Comparison of ENCODE assay signal across 8 cellular contexts in the genomic region with DNA sequence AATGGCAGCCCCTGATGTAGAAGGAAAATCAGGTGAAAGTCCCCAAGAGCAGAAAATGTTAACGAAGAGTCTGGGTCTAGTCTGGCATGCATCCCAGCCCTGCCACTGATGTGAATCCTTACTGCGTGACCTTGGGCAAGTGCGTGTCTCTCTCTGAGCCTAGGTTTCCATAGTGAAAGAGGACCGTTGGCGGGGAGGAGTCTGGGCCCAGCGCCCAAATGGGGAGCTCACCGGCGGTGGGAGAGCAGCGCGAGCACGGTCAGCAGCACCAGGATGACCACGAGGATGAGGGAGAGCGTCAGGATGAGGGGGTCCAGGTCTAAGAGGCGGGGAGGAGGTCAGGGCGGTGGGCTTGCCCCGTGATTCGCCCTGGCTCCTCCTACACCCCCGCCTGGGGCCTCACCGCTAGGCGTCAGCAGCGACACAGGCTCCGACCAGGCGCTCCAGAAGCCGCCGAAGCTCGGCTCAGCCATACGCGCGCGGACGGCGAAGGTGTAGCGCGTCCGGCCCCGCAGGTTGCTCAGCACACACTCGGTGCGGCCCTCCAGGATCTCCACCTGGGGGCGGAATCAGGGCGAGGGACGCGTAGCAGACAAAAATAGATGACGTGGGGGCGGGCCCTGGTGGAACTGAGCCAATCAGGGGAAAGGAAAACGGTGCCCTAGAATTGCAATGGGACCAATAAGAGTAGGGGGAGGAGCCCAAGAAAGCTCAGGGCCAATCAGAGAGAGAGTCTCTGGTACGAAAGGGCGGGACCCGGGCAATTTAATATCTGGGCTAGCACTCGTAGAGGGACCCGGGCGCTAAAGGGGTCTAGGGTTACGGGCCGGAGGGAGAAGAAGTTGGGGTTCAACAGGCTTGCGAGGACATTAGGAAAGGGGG. TPM values are rescaled to one million over a fixed set of nuclear protein-coding genes. Genes with fewer than 3 reads are reported as not detected.
A peak's percentile ranks its signal among the peaks of the same experiment; 100 is the strongest.
DNase-seq lines count a peak whose midpoint lies in the region; ATAC-seq and TF ChIP-seq lines count a peak whose summit lies in the region.

No MANE protein-coding gene starts in this region.

- H3K36me3 ChIP-seq in H7 (replicated peaks; ENCODE audit: control insufficient read depth, insufficient read depth, low read length) (peaks cover 2% of the 10 kb centered on the region), SK-N-SH (replicated peaks in 1 of 2; ENCODE audit: control insufficient read depth in 1 of 2, insufficient read depth in 2 of 2, low read length in 1 of 2) (no peaks in the 10 kb centered on the region), ovary (no peaks in the 10 kb centered on the region), thyroid gland (no peaks in the 10 kb centered on the region)

- POLR2A ChIA-PET in SK-N-SH (lab: Yijun Ruan, JAX) = interaction anchor here (0.7 to 4.3 kb wide), 9 partner anchors 34 to 100 kb away, joined by 3 to 30 read pairs (median 6); a partner anchor contains a TSS

- H2AFZ ChIP-seq in SK-N-SH (ENCODE audit: low read depth) = peak overlapping the region; percentile 87

- H3F3A ChIP-seq in SK-N-SH (replicated peaks; ENCODE audit: insufficient read depth) = peaks cover 36% of the 10 kb centered on the region

- DNase-seq in GDM1 (lab: John Stamatoyannopoulos, UW) = peak; percentile 88
- DNase-seq in H7 = peak; percentile 98
- DNase-seq in LoVo (ENCODE audit: low spot score) = peak; percentile 98
- DNase-seq in SK-N-SH = peak; percentile 95
- peak; percentile 95 to 96 for DNase-seq in activated naive CD4-positive, alpha-beta T cell treated with anti-CD3 and anti-CD28 coated beads, Interleukin-2, amount 50 U/mL, for 72 hours (ENCODE audit: low spot score in 2 of 2)
- peak; percentile 91 to 98 (median 96) for DNase-seq in head of caudate nucleus
- peak; percentile 94 to 97 (median 96) for DNase-seq in ovary
- DNase-seq in thyroid gland = peak; percentile 98

- TF ChIP-seq POLR2A in ovary (IDR thresholded peaks at IDR 0.05) (peak; percentile 80), thyroid gland (IDR thresholded peaks at IDR 0.05) (peak in 1 of 2 donors; percentile 96)

- H3K9ac ChIP-seq in SK-N-SH = peak overlapping the region; percentile 56

- H3K79me2 ChIP-seq in SK-N-SH (ENCODE audit: insufficient read depth) = peaks cover 17% of the 10 kb centered on the region

- peak overlapping the region; percentile 79 for H3K4me2 ChIP-seq in SK-N-SH

- no peaks in the 10 kb centered on the region for H3K9me3 Mint-ChIP-seq in activated naive CD4-positive, alpha-beta T cell treated with anti-CD3 and anti-CD28 coated beads, Interleukin-2, amount 50 U/mL, for 72 hours

- peaks cover 12 to 25% of the 10 kb centered on the region in 2 donors for H3K36me3 Mint-ChIP-seq in activated naive CD4-positive, alpha-beta T cell treated with anti-CD3 and anti-CD28 coated beads, Interleukin-2, amount 50 U/mL, for 72 hours

- H3K9me2 ChIP-seq in SK-N-SH = no peaks in the 10 kb centered on the region

- no peaks in the 10 kb centered on the region for H3K9me3 ChIP-seq in SK-N-SH
- H3K9me3 ChIP-seq in ovary = no peaks in the 10 kb centered on the region
- no peaks in the 10 kb centered on the region for H3K9me3 ChIP-seq in thyroid gland

- 4% methylated on average over 33 of the region's 54 CpGs for WGBS in SK-N-SH (ENCODE audit: low lambda C conversion rate)
- WGBS in ovary, 3 donors = 0 to 1% (median 0%) methylated on average over 51 to 54 of the region's 54 CpGs
- 4 to 5% methylated on average over 33 to 47 of the region's 54 CpGs for WGBS in thyroid gland, 2 donors

- TF ChIP-seq RAD21 in SK-N-SH (IDR thresholded peaks at IDR 0.05; ENCODE audit: low read length) = peak; percentile 42

- no peaks in the 10 kb centered on the region for H4K20me1 ChIP-seq in SK-N-SH (ENCODE audit: insufficient read depth)

- H3K27me3 ChIP-seq in H7 (ENCODE audit: control insufficient read depth, insufficient read depth, low read length) (peaks cover 9% of the 10 kb centered on the region; the same call in 1 of the 2 replicates), SK-N-SH (ENCODE audit: insufficient read depth) (no peaks in the 10 kb centered on the region), ovary (no peaks in the 10 kb centered on the region), thyroid gland (no peaks in the 10 kb centered on the region)

- H3K27ac ChIP-seq in SK-N-SH (ENCODE audit: low read depth in 2 of 2, low read length in 1 of 2) = peak overlapping the region; percentile 51 to 73
- peak overlapping the region; percentile 55 to 63 for H3K27ac ChIP-seq in ovary
- H3K27ac ChIP-seq in thyroid gland = peak overlapping the region; percentile 78 to 95 (median 86)

- intact Hi-C loops in head of caudate nucleus (cut with DNase I) = no loop called here
- intact Hi-C loops in ovary (cut with DNase I) = loop anchor here in 3 of 4 donors (1.0 to 10.0 kb wide), 4 partner anchors 39 to 104 kb away; a partner anchor contains a TSS
- intact Hi-C loops in thyroid gland (cut with DNase I) = loop anchor here (5.0 kb wide), 1 partner anchor 56 kb away; a partner anchor contains a TSS

- CTCF ChIA-PET in SK-N-SH (lab: Yijun Ruan, JAX) = interaction anchor here (0.6 to 6.4 kb wide), 42 partner anchors 7 to 203 kb away, joined by 3 to 85 read pairs (median 5); a partner anchor contains a TSS

- peak overlapping the region; percentile 73 for H3K4me3 ChIP-seq in H7 (ENCODE audit: insufficient read depth, low read depth, low read length)
- peak overlapping the region; percentile 61 to 70 for H3K4me3 ChIP-seq in SK-N-SH (ENCODE audit: low read depth in 2 of 2, low read length in 1 of 2)
- H3K4me3 ChIP-seq in ovary = peak overlapping the region; percentile 83
- H3K4me3 ChIP-seq in thyroid gland (replicated peaks in 1 of 3) = peak overlapping the region; percentile 22 to 44 (median 34)

- TF ChIP-seq EP300 in SK-N-SH (IDR thresholded peaks at IDR 0.05; ENCODE audit: borderline replicate concordance in 1 of 2, low read depth in 1 of 2, low read length in 1 of 2) = no peak
- no peak for TF ChIP-seq EP300 in ovary (IDR thresholded peaks at IDR 0.05)

- H3K27ac Mint-ChIP-seq in activated naive CD4-positive, alpha-beta T cell treated with anti-CD3 and anti-CD28 coated beads, Interleukin-2, amount 50 U/mL, for 72 hours = peak overlapping the region; percentile 93 to 100

- ATAC-seq in activated naive CD4-positive, alpha-beta T cell treated with anti-CD3 and anti-CD28 coated beads, Interleukin-2, amount 50 U/mL, for 72 hours = peak; percentile 84 to 86

- TF ChIP-seq CTCF in SK-N-SH (IDR thresholded peaks at IDR 0.05) (peak; percentile 72), ovary (IDR thresholded peaks at IDR 0.05) (peak; percentile 66 to 95 (median 92)), thyroid gland (IDR thresholded peaks at IDR 0.05) (peak; percentile 40 to 90 (median 76))

- H3K4me1 ChIP-seq in SK-N-SH (ENCODE audit: control insufficient read depth in 1 of 2, insufficient read depth in 2 of 2, low read depth in 1 of 2, low read length in 1 of 2) (peaks cover 16 to 19% of the 10 kb centered on the region in 2 experiments; a peak in 3 of 4 replicates), ovary (ENCODE audit: insufficient read depth) (peaks cover 15% of the 10 kb centered on the region), thyroid gland (peaks cover 26 to 72% of the 10 kb centered on the region in 2 donors)

TF ChIP-seq in SK-N-SH, 30 proteins besides CTCF, POLR2A, EP300 and RAD21 (continues in another document):
- TF ChIP-seq RFX5 (IDR thresholded peaks at IDR 0.05; ENCODE audit: low read length) = peak; percentile 56; the same call in 1 of the 2 replicates

RNA-seq across cellular contexts. Expression of a gene that starts 3.2 kb away (rescaled TPM):
- total RNA-seq in H7 (2014; rRNA removed; shearing (Covaris generic)) = 14.9 and 15.8 TPM in 2 replicates
- polyA plus RNA-seq in SK-N-SH (2012; rRNA removed) (15.4 and 16.8 TPM in 2 replicates), ovary (1 to 10 TPM; 3.7 to 5.0 TPM)
- 5.3 and 7.9 TPM in 2 replicates for polyA plus RNA-seq in SK-N-SH (2012; cell fraction: cytosol; rRNA removed)
- polyA plus RNA-seq in SK-N-SH (2012; cell fraction: nucleus; rRNA removed) = 79.3 and 81.6 TPM in 2 replicates
- total RNA-seq in activated naive CD4-positive, alpha-beta T cell treated with anti-CD3 and anti-CD28 coated beads, Interleukin-2, amount 50 U/mL, for 72 hours = 10 to 100 TPM in 1 of 2 donors, 1 to 10 TPM in 1; 7.9 to 14.1 TPM
- total RNA-seq in ovary (10 to 100 TPM in 1 of 7 donors, 1 to 10 TPM in 6; 2.5 to 19.9 (median 4.8) TPM), thyroid gland (10 to 100 TPM; 16.8 to 48.0 (median 31.3) TPM)

RNA-seq across cellular contexts. Expression of a gene that starts 6.4 kb away (rescaled TPM):
- total RNA-seq in H7 (2014; rRNA removed; shearing (Covaris generic)) = 3.0 and 3.3 TPM in 2 replicates
- polyA plus RNA-seq in SK-N-SH (2012; rRNA removed) (2.8 and 3.0 TPM in 2 replicates), ovary (1 to 10 TPM; 1.4 to 2.4 TPM)
- 1.5 and 2.2 TPM in 2 replicates for polyA plus RNA-seq in SK-N-SH (2012; cell fraction: cytosol; rRNA removed)
- polyA plus RNA-seq in SK-N-SH (2012; cell fraction: nucleus; rRNA removed) = 5.3 and 6.2 TPM in 2 replicates
- total RNA-seq in activated naive CD4-positive, alpha-beta T cell treated with anti-CD3 and anti-CD28 coated beads, Interleukin-2, amount 50 U/mL, for 72 hours = 1 to 10 TPM; 1.9 to 2.2 TPM
- total RNA-seq in ovary (1 to 10 TPM in 6 of 7 donors, under 1 TPM in 1; 0.60 to 3.3 (median 2.5) TPM), thyroid gland (1 to 10 TPM; 2.3 to 4.3 (median 3.4) TPM)

RNA-seq across cellular contexts. Expression of a gene that starts 25.7 kb away (rescaled TPM):
- total RNA-seq in H7 (2014; rRNA removed; shearing (Covaris generic)) = 5.7 and 7.0 TPM in 2 replicates
- polyA plus RNA-seq in SK-N-SH (2012; rRNA removed) (18.9 and 26.2 TPM in 2 replicates), ovary (10 to 100 TPM; 11.6 to 23.2 TPM)
- 10.6 and 17.6 TPM in 2 replicates for polyA plus RNA-seq in SK-N-SH (2012; cell fraction: cytosol; rRNA removed)
- polyA plus RNA-seq in SK-N-SH (2012; cell fraction: nucleus; rRNA removed) = 54.9 and 71.2 TPM in 2 replicates
- 1 to 10 TPM; 4.4 to 7.9 TPM for total RNA-seq in activated naive CD4-positive, alpha-beta T cell treated with anti-CD3 and anti-CD28 coated beads, Interleukin-2, amount 50 U/mL, for 72 hours
- total RNA-seq in ovary (10 to 100 TPM; 12.3 to 42.5 (median 31.5) TPM), thyroid gland (10 to 100 TPM in 1 of 4 donors, 1 to 10 TPM in 3; 6.0 to 18.4 (median 8.9) TPM)

RNA-seq across cellular contexts. Expression of a gene that starts 34.6 kb away (rescaled TPM):
- 2.7 and 5.5 TPM in 2 replicates for total RNA-seq in H7 (2014; rRNA removed; shearing (Covaris generic))
- 25.2 and 30.1 TPM in 2 replicates for polyA plus RNA-seq in SK-N-SH (2012; rRNA removed)
- polyA plus RNA-seq in SK-N-SH (2012; cell fraction: cytosol; rRNA removed) = 11.0 and 15.1 TPM in 2 replicates
- polyA plus RNA-seq in SK-N-SH (2012; cell fraction: nucleus; rRNA removed) = 160 and 203 TPM in 2 replicates
- total RNA-seq in activated naive CD4-positive, alpha-beta T cell treated with anti-CD3 and anti-CD28 coated beads, Interleukin-2, amount 50 U/mL, for 72 hours = 10 to 100 TPM; 16.6 to 28.8 TPM
- total RNA-seq in ovary = 10 to 100 TPM; 21.0 to 38.6 (median 30.2) TPM
- 10 to 100 TPM; 31.9 to 41.9 TPM for polyA plus RNA-seq in ovary
- total RNA-seq in thyroid gland = 10 to 100 TPM; 27.0 to 36.9 (median 34.5) TPM

RNA-seq across cellular contexts. Expression of a gene that starts 34.8 kb away (rescaled TPM):
- total RNA-seq in H7 (2014; rRNA removed; shearing (Covaris generic)) = 102 and 128 TPM in 2 replicates
- polyA plus RNA-seq in SK-N-SH (2012; rRNA removed) (209 and 219 TPM in 2 replicates), ovary (10 to 100 TPM; 71.4 to 99.5 TPM)
- 112 and 154 TPM in 2 replicates for polyA plus RNA-seq in SK-N-SH (2012; cell fraction: cytosol; rRNA removed)
- 172 and 193 TPM in 2 replicates for polyA plus RNA-seq in SK-N-SH (2012; cell fraction: nucleus; rRNA removed)
- 10 to 100 TPM; 29.9 to 36.4 TPM for total RNA-seq in activated naive CD4-positive, alpha-beta T cell treated with anti-CD3 and anti-CD28 coated beads, Interleukin-2, amount 50 U/mL, for 72 hours
- total RNA-seq in ovary (100 to 1,000 TPM in 2 of 7 donors, 10 to 100 TPM in 5; 64.0 to 296 (median 80.5) TPM), thyroid gland (1,000 to 10,000 TPM in 1 of 4 donors, 100 to 1,000 TPM in 3; 266 to 1,029 (median 650) TPM)

Comparison
In these comparisons a context has a peak if more than half of its experiments do, and no peak if none do; other contexts are left out.
1. Peak in every context shown above with its lines: DNase-seq, ATAC-seq, H3K4me3 ChIP-seq and H3K27ac ChIP-seq.